In the genomic region with DNA sequence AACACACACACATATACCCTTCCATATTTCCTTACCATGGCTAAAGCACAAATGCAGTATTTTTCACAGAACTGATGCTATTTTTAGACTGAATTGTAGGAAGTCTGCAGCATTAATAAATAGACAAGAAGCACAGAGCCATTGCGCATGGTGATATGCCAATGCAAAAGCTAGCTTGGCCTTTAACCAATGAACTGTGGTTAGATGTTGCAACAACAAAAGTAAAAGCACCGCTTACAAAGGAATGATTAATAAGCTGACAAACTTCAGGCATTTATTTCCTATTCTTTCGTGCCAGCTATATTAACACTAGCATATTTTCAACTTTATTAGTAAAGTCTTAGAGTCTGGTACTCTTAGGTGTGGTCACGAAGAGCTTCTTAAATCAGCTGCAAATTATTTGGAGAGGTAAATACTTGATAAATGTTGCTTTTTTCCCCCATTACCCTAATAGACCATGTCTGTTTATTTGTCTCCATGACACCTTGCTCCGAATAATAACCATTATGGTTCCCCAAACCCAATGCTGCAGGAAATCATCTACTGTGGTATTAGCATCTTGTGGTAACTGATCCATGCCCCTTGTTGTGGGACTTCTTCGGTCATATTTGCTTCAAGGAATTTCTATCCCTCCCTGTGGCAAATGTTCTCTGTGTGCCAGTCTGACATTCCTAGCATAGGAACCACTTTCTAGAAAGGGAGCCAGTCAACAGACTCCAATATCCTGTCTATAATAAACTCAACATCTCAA, we compare ENCODE assay signal across 10 cellular contexts.
A peak's percentile ranks its signal among the peaks of the same experiment; 100 is the strongest.
DNase-seq lines count a peak whose midpoint lies in the region; ATAC-seq and TF ChIP-seq lines count a peak whose summit lies in the region.
"Had no signal": no experiment of that assay in that cellular context is flagged by ENCODE, and none has a peak within 500 bp of the region (broad histone marks: within the 10 kb centered on the region; RNA-seq: fewer than 3 reads in every experiment).

No MANE protein-coding gene starts in this region.

- H3K4me3 ChIP-seq in AG04449 (ENCODE audit: low read depth, low read length) (no peak overlapping the region), epithelial cell of proximal tubule (ENCODE audit: low read depth, low read length) (no peak overlapping the region)

- CTCF ChIA-PET in AG04449 (lab: Yijun Ruan, JAX), result no interaction called here

- ATAC-seq in left lobe of liver (peak; percentile 66), GM21447 (IDR thresholded peaks at IDR 0.05; ENCODE audit: unreplicated experiment) (no peak)
- ATAC-seq in stimulated activated naive CD8-positive, alpha-beta T cell treated with anti-CD3 and anti-CD28 coated beads, Interleukin-15, Interleukin-2, amounts not matched to agents 100 U/mL and 50 U/mL, for 24 hours, result no peak
- ATAC-seq: Panc1 had no signal

- POLR2A ChIA-PET in AG04449 (lab: Yijun Ruan, JAX), result no interaction called here

- DNase-seq in AG04449 (ENCODE audit: low read depth, low spot score) (peak; percentile 82), NCI-H226 (peak; percentile 78), epithelial cell of proximal tubule (ENCODE audit: low read depth) (peak; percentile 59), left lobe of liver (ENCODE audit: low spot score) (no peak), activated gamma-delta T cell (lab: John Stamatoyannopoulos, UW) (no peak)
- DNase-seq in activated naive CD4-positive, alpha-beta T cell treated with Interleukin-2 at 50 U/mL for 16 hours, result no peak
- DNase-seq in stimulated activated naive CD8-positive, alpha-beta T cell treated with anti-CD3 and anti-CD28 coated beads, Interleukin-15, Interleukin-2, amounts not matched to agents 100 U/mL and 50 U/mL, for 24 hours, result no peak
- DNase-seq: activated T-cell treated with anti-CD3 and anti-CD28 coated beads, Interleukin-2, amount 50 U/mL, for 48 hours had no signal

- TF ChIP-seq CTCF in AG04449 (IDR thresholded peaks at IDR 0.05; ENCODE audit: insufficient read depth, low read length, missing control alignments), result no peak
- TF ChIP-seq CTCF in epithelial cell of proximal tubule (conservative IDR thresholded peaks at IDR 0.05; ENCODE audit: low read depth, low read length), result no peak

Comparison
In these comparisons a context has a peak if more than half of its experiments do, and no peak if none do; other contexts are left out.
1. DNase-seq: peak in AG04449 (single experiment), NCI-H226 (single experiment) and epithelial cell of proximal tubule (single experiment); none in left lobe of liver (single experiment), activated naive CD4-positive, alpha-beta T cell treated with Interleukin-2 at 50 U/mL for 16 hours (single experiment), stimulated activated naive CD8-positive, alpha-beta T cell treated with anti-CD3 and anti-CD28 coated beads, Interleukin-15, Interleukin-2, amounts not matched to agents 100 U/mL and 50 U/mL, for 24 hours (single experiment) and activated gamma-delta T cell (single experiment).